Comparison of ENCODE assay signal across 20 cellular contexts in the genomic region with DNA sequence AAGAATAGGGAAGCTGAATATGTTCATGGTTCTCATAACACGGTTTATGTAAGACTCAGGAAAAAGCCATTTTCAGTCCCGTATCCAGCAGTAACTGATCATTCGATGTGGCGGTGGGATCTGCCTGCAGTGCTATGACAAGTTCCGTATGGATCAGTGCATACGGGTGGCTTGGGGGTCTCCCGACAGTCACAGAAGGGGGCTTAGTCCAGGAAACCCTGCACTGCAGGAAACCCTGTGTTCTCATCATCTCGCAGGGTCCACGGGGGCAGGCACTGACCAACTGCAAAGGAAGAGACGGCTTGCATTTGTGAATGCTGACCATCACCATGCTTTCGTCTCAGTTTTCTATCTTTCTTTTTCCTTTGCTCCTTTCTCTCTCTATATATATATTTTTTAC. TPM values are rescaled to one million over a fixed set of nuclear protein-coding genes. Genes with fewer than 3 reads are reported as not detected.
DNase-seq lines count a peak whose midpoint lies in the region; ATAC-seq, FAIRE-seq and TF ChIP-seq lines count a peak whose summit lies in the region.
"Had no signal": no experiment of that assay in that cellular context is flagged by ENCODE, and none has a peak within 500 bp of the region (broad histone marks: within the 10 kb centered on the region; RNA-seq: fewer than 3 reads in every experiment).

No MANE protein-coding gene starts in this region.

- H3K4me1 ChIP-seq in upper lobe of right lung, result no peaks in the 10 kb centered on the region
- H3K4me1 ChIP-seq: A549, Caco-2 had no signal

- peaks cover 36% of the 10 kb centered on the region for H3K36me3 ChIP-seq in upper lobe of right lung

- ATAC-seq in upper lobe of right lung, result no peak
- ATAC-seq: A549; CD8-positive, alpha-beta T cell had no signal

- intact Hi-C loops in posterior vena cava (cut with DNase I), result no loop called here
- intact Hi-C loops in upper lobe of right lung (cut with DNase I), result no loop called here

- no peaks in the 10 kb centered on the region for H3K9me3 ChIP-seq in upper lobe of right lung
- H3K9me3 ChIP-seq: A549; BLaER1 treated with 17β-estradiol and CSF1 and Interleukin-3, amounts not matched to agents 10 nM and 100 nM; Caco-2 had no signal

- DNase-seq in HTR-8/SVneo (ENCODE audit: insufficient read length, low spot score), result no peak
- peak; percentile 45 for DNase-seq in posterior vena cava (ENCODE audit: low spot score)
- peak; percentile 36 for DNase-seq in upper lobe of right lung
- DNase-seq in SHP77 (lab: John Stamatoyannopoulos, UW), result no peak
- DNase-seq in NCI-H1694 (lab: John Stamatoyannopoulos, UW), result no peak
- DNase-seq: AML-193; Caco-2; Calu3; CD4-positive, alpha-beta T cell; CD8-positive, alpha-beta T cell; DMS79 treated with DMSO at 0.1 percent for 48 hours; GF-D8 had no signal

- H3K27ac ChIP-seq in upper lobe of right lung, result no peak overlapping the region
- H3K27ac ChIP-seq: 22Rv1; A549; BLaER1 treated with 17β-estradiol and CSF1 and Interleukin-3, amounts not matched to agents 10 nM and 100 nM had no signal

- no peak for TF ChIP-seq CTCF in upper lobe of right lung (IDR thresholded peaks at IDR 0.05)

- H3K4me3 ChIP-seq in upper lobe of right lung, result no peak overlapping the region
- H3K4me3 ChIP-seq: A549; BLaER1 treated with 17β-estradiol and CSF1 and Interleukin-3, amounts not matched to agents 10 nM and 100 nM had no signal

- no peaks in the 10 kb centered on the region for H3K27me3 ChIP-seq in upper lobe of right lung
- H3K27me3 ChIP-seq: BLaER1 treated with 17β-estradiol and CSF1 and Interleukin-3, amounts not matched to agents 10 nM and 100 nM had no signal

- FAIRE-seq in HTR-8/SVneo (lab: Jason Lieb, UNC), result peak; percentile 4
- FAIRE-seq: A549, D721Med, G401.6, GM12891, GM19239 had no signal

RNA-seq across cellular contexts. Expression of a gene that starts 7.7 kb away (rescaled TPM):
- total RNA-seq in posterior vena cava (10 to 100 TPM; 11.8 to 14.1 TPM), upper lobe of right lung (18.7 TPM)

RNA-seq across cellular contexts. Expression of a gene that starts 19.3 kb away (rescaled TPM):
- 10 to 100 TPM; 11.9 to 12.2 TPM for total RNA-seq in posterior vena cava
- 1.1 TPM for total RNA-seq in upper lobe of right lung
- total RNA-seq: B cell, Caco-2 had no signal

RNA-seq across cellular contexts. Expression of a gene that starts 31.1 kb away (rescaled TPM):
- 1 to 10 TPM; 7.5 to 8.9 TPM for total RNA-seq in posterior vena cava
- 0.81 TPM for total RNA-seq in upper lobe of right lung
- total RNA-seq: B cell; CD4-positive, alpha-beta T cell had no signal

RNA-seq across cellular contexts. Expression of a gene that starts 37.0 kb away (rescaled TPM):
- total RNA-seq in posterior vena cava, result 1 to 10 TPM; 2.5 to 4.3 TPM
- 46.4 TPM for total RNA-seq in upper lobe of right lung
- total RNA-seq: B cell; Calu3; CD4-positive, alpha-beta T cell; CD8-positive, alpha-beta T cell had no signal

Comparison
In these comparisons a context has a peak if more than half of its experiments do, and no peak if none do; other contexts are left out.
1. DNase-seq: peak in posterior vena cava (single experiment) and upper lobe of right lung (single experiment); none in HTR-8/SVneo (single experiment), SHP77 (0 of 2) and NCI-H1694 (single experiment).